1 cellular context compared by ENCODE assay signal in the genomic region with DNA sequence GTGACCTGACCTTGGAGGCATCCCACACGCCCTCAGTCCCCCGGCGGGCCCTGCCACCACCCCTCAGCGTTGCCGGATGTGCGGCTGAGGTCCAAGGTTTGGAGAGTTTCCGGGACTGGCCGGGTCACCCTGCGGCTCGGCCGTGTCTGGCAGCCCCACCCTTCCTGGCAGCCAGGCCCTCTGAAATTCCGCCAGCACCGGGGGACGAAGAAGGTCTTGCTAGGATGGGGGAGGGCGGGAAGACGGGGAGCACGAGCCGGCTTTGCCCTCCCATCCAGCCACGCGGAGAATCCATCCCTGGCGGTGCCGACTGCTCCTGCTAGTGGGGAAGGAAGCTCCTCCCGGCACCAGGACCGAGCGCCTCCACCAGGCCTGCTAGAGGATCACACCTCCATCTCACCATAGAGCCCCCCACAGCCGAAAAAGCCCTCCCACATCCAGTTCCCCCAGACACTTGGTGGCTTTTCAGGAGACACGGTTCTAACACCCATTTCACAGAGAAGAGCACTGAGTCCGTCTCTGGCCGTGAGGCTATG.
TF ChIP-seq lines count a peak whose summit lies in the region.

No MANE protein-coding gene starts in this region.

TF ChIP-seq in HepG2, 621 proteins besides CTCF, POLR2A, EP300 and RAD21 (continued from another document):
- TF ChIP-seq, protein P1, sequence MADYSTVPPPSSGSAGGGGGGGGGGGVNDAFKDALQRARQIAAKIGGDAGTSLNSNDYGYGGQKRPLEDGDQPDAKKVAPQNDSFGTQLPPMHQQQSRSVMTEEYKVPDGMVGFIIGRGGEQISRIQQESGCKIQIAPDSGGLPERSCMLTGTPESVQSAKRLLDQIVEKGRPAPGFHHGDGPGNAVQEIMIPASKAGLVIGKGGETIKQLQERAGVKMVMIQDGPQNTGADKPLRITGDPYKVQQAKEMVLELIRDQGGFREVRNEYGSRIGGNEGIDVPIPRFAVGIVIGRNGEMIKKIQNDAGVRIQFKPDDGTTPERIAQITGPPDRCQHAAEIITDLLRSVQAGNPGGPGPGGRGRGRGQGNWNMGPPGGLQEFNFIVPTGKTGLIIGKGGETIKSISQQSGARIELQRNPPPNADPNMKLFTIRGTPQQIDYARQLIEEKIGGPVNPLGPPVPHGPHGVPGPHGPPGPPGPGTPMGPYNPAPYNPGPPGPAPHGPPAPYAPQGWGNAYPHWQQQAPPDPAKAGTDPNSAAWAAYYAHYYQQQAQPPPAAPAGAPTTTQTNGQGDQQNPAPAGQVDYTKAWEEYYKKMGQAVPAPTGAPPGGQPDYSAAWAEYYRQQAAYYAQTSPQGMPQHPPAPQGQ (CRISPR knock-in tag; IDR thresholded peaks at IDR 0.05; ENCODE audit: borderline replicate concordance) = no peak
- TF ChIP-seq, protein P2, sequence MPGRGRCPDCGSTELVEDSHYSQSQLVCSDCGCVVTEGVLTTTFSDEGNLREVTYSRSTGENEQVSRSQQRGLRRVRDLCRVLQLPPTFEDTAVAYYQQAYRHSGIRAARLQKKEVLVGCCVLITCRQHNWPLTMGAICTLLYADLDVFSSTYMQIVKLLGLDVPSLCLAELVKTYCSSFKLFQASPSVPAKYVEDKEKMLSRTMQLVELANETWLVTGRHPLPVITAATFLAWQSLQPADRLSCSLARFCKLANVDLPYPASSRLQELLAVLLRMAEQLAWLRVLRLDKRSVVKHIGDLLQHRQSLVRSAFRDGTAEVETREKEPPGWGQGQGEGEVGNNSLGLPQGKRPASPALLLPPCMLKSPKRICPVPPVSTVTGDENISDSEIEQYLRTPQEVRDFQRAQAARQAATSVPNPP (CRISPR knock-in tag; IDR thresholded peaks at IDR 0.05) = no peak
- no peak for TF ChIP-seq SMAD1 (CRISPR knock-in tag; IDR thresholded peaks at IDR 0.05; ENCODE audit: borderline replicate concordance, low read depth)
- TF ChIP-seq ZNF343 (CRISPR knock-in tag; IDR thresholded peaks at IDR 0.05) = no peak
- TF ChIP-seq ZNF605 (CRISPR knock-in tag; IDR thresholded peaks at IDR 0.05) = no peak
- TF ChIP-seq, protein P3, sequence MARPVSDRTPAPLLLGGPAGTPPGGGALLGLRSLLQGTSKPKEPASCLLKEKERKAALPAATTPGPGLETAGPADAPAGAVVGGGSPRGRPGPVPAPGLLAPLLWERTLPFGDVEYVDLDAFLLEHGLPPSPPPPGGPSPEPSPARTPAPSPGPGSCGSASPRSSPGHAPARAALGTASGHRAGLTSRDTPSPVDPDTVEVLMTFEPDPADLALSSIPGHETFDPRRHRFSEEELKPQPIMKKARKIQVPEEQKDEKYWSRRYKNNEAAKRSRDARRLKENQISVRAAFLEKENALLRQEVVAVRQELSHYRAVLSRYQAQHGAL (CRISPR knock-in tag; IDR thresholded peaks at IDR 0.05; ENCODE audit: not compliant biosample characterization) = no peak
- no peak for TF ChIP-seq PCBP1 (IDR thresholded peaks at IDR 0.05; ENCODE audit: borderline replicate concordance, low read depth, low read length)
- TF ChIP-seq SIX1 (CRISPR knock-in tag; IDR thresholded peaks at IDR 0.05; ENCODE audit: borderline replicate concordance) = no peak
- no peak for TF ChIP-seq ZNF552 (CRISPR knock-in tag; IDR thresholded peaks at IDR 0.05; ENCODE audit: borderline replicate concordance)
- TF ChIP-seq, protein P4, sequence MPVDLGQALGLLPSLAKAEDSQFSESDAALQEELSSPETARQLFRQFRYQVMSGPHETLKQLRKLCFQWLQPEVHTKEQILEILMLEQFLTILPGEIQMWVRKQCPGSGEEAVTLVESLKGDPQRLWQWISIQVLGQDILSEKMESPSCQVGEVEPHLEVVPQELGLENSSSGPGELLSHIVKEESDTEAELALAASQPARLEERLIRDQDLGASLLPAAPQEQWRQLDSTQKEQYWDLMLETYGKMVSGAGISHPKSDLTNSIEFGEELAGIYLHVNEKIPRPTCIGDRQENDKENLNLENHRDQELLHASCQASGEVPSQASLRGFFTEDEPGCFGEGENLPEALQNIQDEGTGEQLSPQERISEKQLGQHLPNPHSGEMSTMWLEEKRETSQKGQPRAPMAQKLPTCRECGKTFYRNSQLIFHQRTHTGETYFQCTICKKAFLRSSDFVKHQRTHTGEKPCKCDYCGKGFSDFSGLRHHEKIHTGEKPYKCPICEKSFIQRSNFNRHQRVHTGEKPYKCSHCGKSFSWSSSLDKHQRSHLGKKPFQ (CRISPR knock-in tag; IDR thresholded peaks at IDR 0.05; ENCODE audit: insufficient replicate concordance) = no peak
- TF ChIP-seq RFXAP (CRISPR knock-in tag; IDR thresholded peaks at IDR 0.05; ENCODE audit: borderline replicate concordance) = no peak
- TF ChIP-seq, protein P5, sequence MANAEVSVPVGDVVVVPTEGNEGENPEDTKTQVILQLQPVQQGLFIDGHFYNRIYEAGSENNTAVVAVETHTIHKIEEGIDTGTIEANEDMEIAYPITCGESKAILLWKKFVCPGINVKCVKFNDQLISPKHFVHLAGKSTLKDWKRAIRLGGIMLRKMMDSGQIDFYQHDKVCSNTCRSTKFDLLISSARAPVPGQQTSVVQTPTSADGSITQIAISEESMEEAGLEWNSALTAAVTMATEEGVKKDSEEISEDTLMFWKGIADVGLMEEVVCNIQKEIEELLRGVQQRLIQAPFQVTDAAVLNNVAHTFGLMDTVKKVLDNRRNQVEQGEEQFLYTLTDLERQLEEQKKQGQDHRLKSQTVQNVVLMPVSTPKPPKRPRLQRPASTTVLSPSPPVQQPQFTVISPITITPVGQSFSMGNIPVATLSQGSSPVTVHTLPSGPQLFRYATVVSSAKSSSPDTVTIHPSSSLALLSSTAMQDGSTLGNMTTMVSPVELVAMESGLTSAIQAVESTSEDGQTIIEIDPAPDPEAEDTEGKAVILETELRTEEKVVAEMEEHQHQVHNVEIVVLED (CRISPR knock-in tag; IDR thresholded peaks at IDR 0.05; ENCODE audit: borderline replicate concordance) = no peak
- no peak for TF ChIP-seq SMAD9 (CRISPR knock-in tag; IDR thresholded peaks at IDR 0.05)
- no peak for TF ChIP-seq TARDBP (CRISPR knock-in tag; IDR thresholded peaks at IDR 0.05)
- 0 out of 2 replicates have a peak, but pooled peaks have one; percentile 34 for TF ChIP-seq RXRA (CRISPR knock-in tag; IDR thresholded peaks at IDR 0.05)
- TF ChIP-seq, protein P6, sequence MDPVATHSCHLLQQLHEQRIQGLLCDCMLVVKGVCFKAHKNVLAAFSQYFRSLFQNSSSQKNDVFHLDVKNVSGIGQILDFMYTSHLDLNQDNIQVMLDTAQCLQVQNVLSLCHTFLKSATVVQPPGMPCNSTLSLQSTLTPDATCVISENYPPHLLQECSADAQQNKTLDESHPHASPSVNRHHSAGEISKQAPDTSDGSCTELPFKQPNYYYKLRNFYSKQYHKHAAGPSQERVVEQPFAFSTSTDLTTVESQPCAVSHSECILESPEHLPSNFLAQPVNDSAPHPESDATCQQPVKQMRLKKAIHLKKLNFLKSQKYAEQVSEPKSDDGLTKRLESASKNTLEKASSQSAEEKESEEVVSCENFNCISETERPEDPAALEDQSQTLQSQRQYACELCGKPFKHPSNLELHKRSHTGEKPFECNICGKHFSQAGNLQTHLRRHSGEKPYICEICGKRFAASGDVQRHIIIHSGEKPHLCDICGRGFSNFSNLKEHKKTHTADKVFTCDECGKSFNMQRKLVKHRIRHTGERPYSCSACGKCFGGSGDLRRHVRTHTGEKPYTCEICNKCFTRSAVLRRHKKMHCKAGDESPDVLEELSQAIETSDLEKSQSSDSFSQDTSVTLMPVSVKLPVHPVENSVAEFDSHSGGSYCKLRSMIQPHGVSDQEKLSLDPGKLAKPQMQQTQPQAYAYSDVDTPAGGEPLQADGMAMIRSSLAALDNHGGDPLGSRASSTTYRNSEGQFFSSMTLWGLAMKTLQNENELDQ (CRISPR knock-in tag; IDR thresholded peaks at IDR 0.05; ENCODE audit: borderline replicate concordance) = no peak
- no peak for TF ChIP-seq MXI1 (IDR thresholded peaks at IDR 0.05; ENCODE audit: borderline replicate concordance, low read depth, low read length)
- no peak for TF ChIP-seq MAF1 (CRISPR knock-in tag; IDR thresholded peaks at IDR 0.05; ENCODE audit: borderline replicate concordance)
- no peak for TF ChIP-seq ZNF569 (CRISPR knock-in tag; IDR thresholded peaks at IDR 0.05; ENCODE audit: borderline replicate concordance)
- TF ChIP-seq ZNF878 (CRISPR knock-in tag; IDR thresholded peaks at IDR 0.05) = no peak
- TF ChIP-seq ZFP37 (CRISPR knock-in tag; IDR thresholded peaks at IDR 0.05; ENCODE audit: borderline replicate concordance) = no peak
